31 cellular contexts compared by ENCODE assay signal in genomic region chr19:4533334-4533733, GRCh38. TPM values are rescaled to one million over a fixed set of nuclear protein-coding genes. Genes with fewer than 3 reads are reported as not detected.
"Had no signal": no experiment of that assay in that cellular context is flagged by ENCODE, and none has a peak within 500 bp of the region (broad histone marks: within the 10 kb centered on the region; RNA-seq: fewer than 3 reads in every experiment).

No MANE protein-coding gene starts in this region.

- H3K27me3 ChIP-seq: body of pancreas had no signal

- H3K27ac Mint-ChIP-seq: activated CD8-positive, alpha-beta T cell treated with anti-CD3 and anti-CD28 coated beads, Interleukin-2, amount 10 ng/mL, durations not matched to agents 7 days and 5 days; activated naive CD4-positive, alpha-beta T cell treated with anti-CD3 and anti-CD28 coated beads, Interleukin-2, amount 50 U/mL, for 24 hours; activated T-cell treated with anti-CD3 and anti-CD28 coated beads, Interleukin-2, amount 50 U/mL, for 24 hours; activated T-helper 1 cell treated with anti-CD3 and anti-CD28 coated beads, Interleukin-12 subunit alpha, Interleukin-12 subunit beta, Interleukin-2, Interleukin-4 antibody, amounts not matched to agents 30 ng/mL and 10 ng/mL and 1 ng/mL, durations not matched to agents 14 hours and 24 hours and 36 hours; T-helper 2 cell treated with Interferon-gamma antibody and Interleukin-4, amounts not matched to agents 5 μg/mL and 100 μg/mL, for 36 hours; WTC11 had no signal

- H3K4me3 ChIP-seq: body of pancreas, Peyer's patch, SJCRH30 had no signal

- H3K36me3 Mint-ChIP-seq: activated naive CD4-positive, alpha-beta T cell treated with anti-CD3 and anti-CD28 coated beads, Interleukin-2, amount 50 U/mL, for 24 hours; WTC11 had no signal

- DNase-seq: activated CD4-positive, alpha-beta T cell treated with anti-CD3 and anti-CD28 coated beads for 48 hours; activated CD4-positive, alpha-beta T cell treated with anti-CD3 and anti-CD28 coated beads, Interleukin-2, amount 50 U/mL, for 4 hours; activated CD4-positive, CD25-positive, alpha-beta regulatory T cell treated with anti-CD3 and anti-CD28 coated beads, Interleukin-2, amount 50 U/mL, for 72 hours; activated CD8-positive, alpha-beta memory T cell treated with anti-CD3 and anti-CD28 coated beads, Interleukin-2, amount 50 U/mL, for 48 hours; activated CD8-positive, alpha-beta T cell treated with anti-CD3 and anti-CD28 coated beads, Interleukin-2, amount 10 ng/mL, durations not matched to agents 7 days and 5 days; activated effector memory CD4-positive, alpha-beta T cell treated with Interleukin-2 at 50 U/mL for 16 hours; activated naive CD4-positive, alpha-beta T cell; activated T-cell treated with anti-CD3 and anti-CD28 coated beads, Interleukin-2, amount 50 U/mL, for 24 hours; aorta; central memory CD4-positive, alpha-beta T cell; KG1; NCI-H1105 treated with DMSO at 0.1 percent for 48 hours; NCI-H1436 treated with DMSO at 0.1 percent for 48 hours; NCI-H187; NCI-H2081; NCI-H446; NCI-H524; Peyer's patch; Right ventricle myocardium superior; SJCRH30; SK-N-SH; T-helper 1 cell had no signal

- H3K27ac ChIP-seq: Peyer's patch, RWPE1, SJCRH30 had no signal

- ATAC-seq: activated CD8-positive, alpha-beta T cell treated with anti-CD3 and anti-CD28 coated beads, Interleukin-2, amount 10 ng/mL, durations not matched to agents 7 days and 5 days; body of pancreas; WTC11 had no signal

- H3K36me3 ChIP-seq: Peyer's patch, SJCRH30 had no signal

- H3K4me3 Mint-ChIP-seq: activated CD8-positive, alpha-beta T cell treated with anti-CD3 and anti-CD28 coated beads, Interleukin-2, amount 10 ng/mL, durations not matched to agents 7 days and 5 days; activated naive CD4-positive, alpha-beta T cell treated with anti-CD3 and anti-CD28 coated beads, Interleukin-2, amount 50 U/mL, for 24 hours; activated T-cell treated with anti-CD3 and anti-CD28 coated beads, Interleukin-2, amount 50 U/mL, for 24 hours; activated T-helper 1 cell treated with anti-CD3 and anti-CD28 coated beads, Interleukin-12 subunit alpha, Interleukin-12 subunit beta, Interleukin-2, Interleukin-4 antibody, amounts not matched to agents 30 ng/mL and 10 ng/mL and 1 ng/mL, durations not matched to agents 14 hours and 24 hours and 36 hours; T-helper 2 cell treated with Interferon-gamma antibody and Interleukin-4, amounts not matched to agents 5 μg/mL and 100 μg/mL, for 36 hours; WTC11 had no signal

- H3K4me1 Mint-ChIP-seq: WTC11 had no signal

- H3K9me3 ChIP-seq: body of pancreas, Peyer's patch, SJCRH30, SK-N-SH had no signal

RNA-seq across cellular contexts. Expression of gene PLIN5, which starts 1.7 kb away (rescaled TPM):
- total RNA-seq: activated CD8-positive, alpha-beta T cell treated with anti-CD3 and anti-CD28 coated beads, Interleukin-2, amount 10 ng/mL, durations not matched to agents 7 days and 5 days; activated T-helper 1 cell treated with anti-CD3 and anti-CD28 coated beads, Interleukin-12 subunit alpha, Interleukin-12 subunit beta, Interleukin-2, Interleukin-4 antibody, amounts not matched to agents 30 ng/mL and 10 ng/mL and 1 ng/mL, durations not matched to agents 14 hours and 24 hours and 36 hours; bronchial epithelial cell; M059J had no signal

RNA-seq across cellular contexts. Expression of gene LRG1, which starts 6.5 kb away (rescaled TPM):
- total RNA-seq: activated CD8-positive, alpha-beta T cell treated with anti-CD3 and anti-CD28 coated beads, Interleukin-2, amount 10 ng/mL, durations not matched to agents 7 days and 5 days; LHCN-M2 had no signal

RNA-seq across cellular contexts. Expression of gene PLIN4, which starts 15.0 kb away (rescaled TPM):
- total RNA-seq: activated CD8-positive, alpha-beta T cell treated with anti-CD3 and anti-CD28 coated beads, Interleukin-2, amount 10 ng/mL, durations not matched to agents 7 days and 5 days; activated T-helper 1 cell treated with anti-CD3 and anti-CD28 coated beads, Interleukin-12 subunit alpha, Interleukin-12 subunit beta, Interleukin-2, Interleukin-4 antibody, amounts not matched to agents 30 ng/mL and 10 ng/mL and 1 ng/mL, durations not matched to agents 14 hours and 24 hours and 36 hours had no signal

RNA-seq across cellular contexts. Expression of gene SEMA6B, which starts 26.1 kb away (rescaled TPM):
- total RNA-seq: activated CD8-positive, alpha-beta T cell treated with anti-CD3 and anti-CD28 coated beads, Interleukin-2, amount 10 ng/mL, durations not matched to agents 7 days and 5 days; activated T-helper 1 cell treated with anti-CD3 and anti-CD28 coated beads, Interleukin-12 subunit alpha, Interleukin-12 subunit beta, Interleukin-2, Interleukin-4 antibody, amounts not matched to agents 30 ng/mL and 10 ng/mL and 1 ng/mL, durations not matched to agents 14 hours and 24 hours and 36 hours had no signal
